14 cellular contexts compared by ENCODE assay signal in the genomic region with DNA sequence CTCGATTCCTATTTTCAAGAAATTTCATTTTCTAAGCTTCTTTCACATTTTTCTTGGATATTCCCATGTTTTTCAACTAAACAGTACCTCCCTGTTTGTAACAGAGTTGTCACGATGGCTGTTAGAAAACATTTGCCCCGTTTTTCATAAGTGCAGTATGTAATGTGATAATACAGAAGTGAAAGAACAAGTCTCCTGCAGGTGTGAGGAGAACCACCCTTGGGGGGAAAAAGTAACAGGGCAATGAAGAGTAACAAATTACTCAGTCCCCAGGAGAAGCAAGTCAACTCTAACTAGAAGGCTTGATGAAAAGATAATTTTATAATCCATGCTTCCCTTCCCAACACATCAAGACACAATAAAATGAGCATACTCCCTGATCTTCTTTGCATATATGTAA.
A peak's percentile ranks its signal among the peaks of the same experiment; 100 is the strongest.
DNase-seq lines count a peak whose midpoint lies in the region; ATAC-seq lines count a peak whose summit lies in the region.
"Had no signal": no experiment of that assay in that cellular context is flagged by ENCODE, and none has a peak within 500 bp of the region (broad histone marks: within the 10 kb centered on the region; RNA-seq: fewer than 3 reads in every experiment).

No MANE protein-coding gene starts in this region.

- CTCF ChIA-PET in activated CD4-positive, alpha-beta T cell treated with anti-CD3 and anti-CD28 coated beads for 36 hours (lab: Charles Lee) = interaction anchor here (1.4 to 3.9 kb wide), 2 partner anchors 10 to 12 kb away, joined by 3 to 15 read pairs; no protein-coding TSS in a partner anchor

- H3K27ac Mint-ChIP-seq in activated CD4-positive, alpha-beta T cell treated with anti-CD3 and anti-CD28 coated beads for 36 hours = peak overlapping the region; percentile 78
- H3K27ac Mint-ChIP-seq in naive B cell = peak overlapping the region; percentile 94 to 99 (median 98)
- H3K27ac Mint-ChIP-seq: mesothelial cell of epicardium had no signal

- no peak overlapping the region for H3K4me3 Mint-ChIP-seq in activated CD4-positive, alpha-beta T cell treated with anti-CD3 and anti-CD28 coated beads for 36 hours
- H3K4me3 Mint-ChIP-seq in naive B cell = peak overlapping the region; percentile 50 to 84 (median 74)
- H3K4me3 Mint-ChIP-seq: mesothelial cell of epicardium had no signal

- intact Hi-C loops in activated CD4-positive, alpha-beta T cell treated with anti-CD3 and anti-CD28 coated beads for 36 hours (cut with DNase I, micrococcal nuclease) = no loop called here

- POLR2A ChIA-PET in activated CD4-positive, alpha-beta T cell treated with anti-CD3 and anti-CD28 coated beads for 36 hours (lab: Charles Lee) = interaction anchor here (1.9 kb wide), 1 partner anchor 11 kb away, joined by 8 read pairs; no protein-coding TSS in a partner anchor

- no peaks in the 10 kb centered on the region for H3K9me3 Mint-ChIP-seq in activated CD4-positive, alpha-beta T cell treated with anti-CD3 and anti-CD28 coated beads for 36 hours (ENCODE audit: low read depth)
- peaks cover 0 to 5% (median 0%) of the 10 kb centered on the region in 7 donors for H3K9me3 Mint-ChIP-seq in naive B cell
- H3K9me3 Mint-ChIP-seq: mesothelial cell of epicardium had no signal

- H3K27me3 Mint-ChIP-seq in activated CD4-positive, alpha-beta T cell treated with anti-CD3 and anti-CD28 coated beads for 36 hours = no peaks in the 10 kb centered on the region
- no peaks in the 10 kb centered on the region for H3K27me3 Mint-ChIP-seq in naive B cell

- H3K36me3 Mint-ChIP-seq in activated CD4-positive, alpha-beta T cell treated with anti-CD3 and anti-CD28 coated beads for 36 hours (ENCODE audit: low read depth) = peaks cover 43% of the 10 kb centered on the region
- peaks cover 17 to 19% of the 10 kb centered on the region in 2 donors for H3K36me3 Mint-ChIP-seq in naive B cell
- H3K36me3 Mint-ChIP-seq: mesothelial cell of epicardium had no signal

- peaks cover 89% of the 10 kb centered on the region for H3K4me1 Mint-ChIP-seq in activated CD4-positive, alpha-beta T cell treated with anti-CD3 and anti-CD28 coated beads for 36 hours
- peaks cover 62 to 85% (median 72%) of the 10 kb centered on the region in 3 donors for H3K4me1 Mint-ChIP-seq in naive B cell

- DNase-seq in activated CD4-positive, alpha-beta T cell treated with anti-CD3 and anti-CD28 coated beads for 36 hours = no peak
- DNase-seq in activated CD4-positive, alpha-beta T cell treated with anti-CD3 and anti-CD28 coated beads for 48 hours = no peak
- peak; percentile 74 for DNase-seq in naive B cell
- no peak for DNase-seq in T-helper 1 cell
- DNase-seq in kidney glomerular epithelial cell (lab: John Stamatoyannopoulos, UW) = no peak
- DNase-seq: 8988T; activated CD8-positive, alpha-beta memory T cell treated with anti-CD3 and anti-CD28 coated beads for 24 hours; NCI-H2029; NCI-H748 treated with DMSO at 0.1 percent for 48 hours; pancreas had no signal

- ATAC-seq in activated CD4-positive, alpha-beta T cell treated with anti-CD3 and anti-CD28 coated beads for 36 hours = no peak
- ATAC-seq in GM21360 (IDR thresholded peaks at IDR 0.05; ENCODE audit: unreplicated experiment) (peak; percentile 27), HG03565 (IDR thresholded peaks at IDR 0.05; ENCODE audit: unreplicated experiment) (peak; percentile 15), naive B cell (ENCODE audit: low read depth in 2 of 2) (peak; percentile 49 to 68), HG03108 (IDR thresholded peaks at IDR 0.05; ENCODE audit: unreplicated experiment) (no peak)
- ATAC-seq: pancreas had no signal

Comparison
In these comparisons a context has a peak if more than half of its experiments do, and no peak if none do; other contexts are left out.
1. ATAC-seq: peak in GM21360 (single experiment), HG03565 (single experiment) and naive B cell (2 of 2); none in activated CD4-positive, alpha-beta T cell treated with anti-CD3 and anti-CD28 coated beads for 36 hours (single experiment) and HG03108 (single experiment).